ENCODE assay signal across 8 cellular contexts in genomic region chr2:43675646-43676321, GRCh38. TPM values are rescaled to one million over a fixed set of nuclear protein-coding genes. Genes with fewer than 3 reads are reported as not detected.
DNase-seq lines count a peak whose midpoint lies in the region; ATAC-seq, FAIRE-seq and TF ChIP-seq lines count a peak whose summit lies in the region.

No MANE protein-coding gene starts in this region.

- TF ChIP-seq CTCF in Peyer's patch (IDR thresholded peaks at IDR 0.05), result no peak
- TF ChIP-seq CTCF in epithelial cell of esophagus (IDR thresholded peaks at IDR 0.05; ENCODE audit: insufficient read depth, low read depth, low read length, missing control alignments), result no peak
- TF ChIP-seq CTCF in pancreas (IDR thresholded peaks at IDR 0.05), result no peak

- H3K36me3 Mint-ChIP-seq in CD4-positive, alpha-beta memory T cell, result peaks cover 2 to 11% of the 10 kb centered on the region in 2 donors

- no peak overlapping the region for H3K27ac ChIP-seq in CD4-positive, alpha-beta memory T cell (ENCODE audit: low read depth, low read length)
- peak overlapping the region in 1 of 4 donors; percentile 13 for H3K27ac ChIP-seq in Peyer's patch
- H3K27ac ChIP-seq in pancreas, result no peak overlapping the region

- WGBS in pancreas, 2 donors, result 34 to 38% methylated on average over 14 of the region's 14 CpGs

- DNase-seq in CD4-positive, alpha-beta memory T cell, result no peak
- no peak for DNase-seq in Peyer's patch
- no peak for DNase-seq in epithelial cell of esophagus (ENCODE audit: low read depth)
- DNase-seq in pancreas, result no peak
- no peak for DNase-seq in epidermal melanocyte (ENCODE audit: insufficient read length, low spot score)
- no peak for DNase-seq in putamen (ENCODE audit: low spot score)

- peak overlapping the region in 6 of 8 donors; percentile 1 to 75 (median 52) for H3K4me3 Mint-ChIP-seq in CD4-positive, alpha-beta memory T cell

- no peaks in the 10 kb centered on the region for H3K4me1 ChIP-seq in CD4-positive, alpha-beta memory T cell (ENCODE audit: insufficient read depth, low read length)
- H3K4me1 ChIP-seq in Peyer's patch (no peaks in the 10 kb centered on the region), pancreas (no peaks in the 10 kb centered on the region)

- no peaks in the 10 kb centered on the region for H3K36me3 ChIP-seq in CD4-positive, alpha-beta memory T cell (ENCODE audit: insufficient read depth, low read length)
- H3K36me3 ChIP-seq in Peyer's patch (no peaks in the 10 kb centered on the region), pancreas (no peaks in the 10 kb centered on the region)

- peaks cover 0 to 20% (median 17%) of the 10 kb centered on the region in 8 donors for H3K9me3 Mint-ChIP-seq in CD4-positive, alpha-beta memory T cell

- no peak for FAIRE-seq in pancreas (lab: Jason Lieb, UNC)

- peaks cover 0 to 5% (median 1%) of the 10 kb centered on the region in 4 donors for H3K4me1 Mint-ChIP-seq in CD4-positive, alpha-beta memory T cell

- intact Hi-C loops in CD4-positive, alpha-beta memory T cell (cut with micrococcal nuclease), result no loop called here
- intact Hi-C loops in pancreas (cut with DNase I), result no loop called here

- TF ChIP-seq POLR2A in Peyer's patch (IDR thresholded peaks at IDR 0.05), result no peak

- POLR2A ChIA-PET in CD4-positive, alpha-beta memory T cell (lab: Charles Lee; ENCODE audit: partially characterized antibody), result no interaction called here

- CTCF ChIA-PET in CD4-positive, alpha-beta memory T cell (lab: Charles Lee; ENCODE audit: partially characterized antibody), result no interaction called here

- no peak overlapping the region for H3K27ac Mint-ChIP-seq in CD4-positive, alpha-beta memory T cell

- H3K4me3 ChIP-seq in CD4-positive, alpha-beta memory T cell (ENCODE audit: low read length in 2 of 2), result no peak overlapping the region
- H3K4me3 ChIP-seq in Peyer's patch, result peak overlapping the region; percentile 16 to 55 (median 36)
- H3K4me3 ChIP-seq in epithelial cell of esophagus (ENCODE audit: low read length), result peak overlapping the region; percentile 49
- peak overlapping the region; percentile 30 to 47 (median 38) for H3K4me3 ChIP-seq in pancreas

- no peaks in the 10 kb centered on the region for H3K27me3 ChIP-seq in CD4-positive, alpha-beta memory T cell (ENCODE audit: insufficient read depth, low read length)
- no peaks in the 10 kb centered on the region for H3K27me3 ChIP-seq in Peyer's patch
- no peaks in the 10 kb centered on the region for H3K27me3 ChIP-seq in pancreas

- peaks cover 15 to 23% of the 10 kb centered on the region in 2 donors for H3K27me3 Mint-ChIP-seq in CD4-positive, alpha-beta memory T cell

- no peaks in the 10 kb centered on the region for H3K9me3 ChIP-seq in CD4-positive, alpha-beta memory T cell (ENCODE audit: control insufficient read depth in 1 of 2, low read length in 2 of 2)
- H3K9me3 ChIP-seq in Peyer's patch, result no peaks in the 10 kb centered on the region
- H3K9me3 ChIP-seq in pancreas, result no peaks in the 10 kb centered on the region

- ATAC-seq in pancreas (peak; percentile 12 to 45 (median 24)), esophagus mucosa (no peak)
- no peak for ATAC-seq in activated CD4-positive, CD25-positive, alpha-beta regulatory T cell treated with anti-CD3 and anti-CD28 coated beads, Interleukin-2, amount 50 U/mL, for 24 hours

RNA-seq across cellular contexts. Expression of gene C1GALT1C1L, which starts 0.4 kb away (rescaled TPM):
- total RNA-seq in CD4-positive, alpha-beta memory T cell, result not detected
- polyA plus RNA-seq in CD4-positive, alpha-beta memory T cell, result not detected
- total RNA-seq in Peyer's patch (not detected), pancreas (1 to 10 TPM in 1 of 6 donors, under 1 TPM in 5; 0.16 to 1.0 (median 0.25) TPM), esophagus mucosa (0.16 TPM)
- 1 to 10 TPM in 1 of 2 donors, under 1 TPM in 1; 0.30 to 1.2 TPM for polyA plus RNA-seq in pancreas

RNA-seq across cellular contexts. Expression of gene PLEKHH2, which starts 38.7 kb away (rescaled TPM):
- total RNA-seq in CD4-positive, alpha-beta memory T cell, result 1 to 10 TPM; 1.2 TPM
- polyA plus RNA-seq in CD4-positive, alpha-beta memory T cell, result not detected
- total RNA-seq in Peyer's patch, result 100 to 1,000 TPM in 1 of 4 donors, 10 to 100 TPM in 2, 1 to 10 TPM in 1; 3.3 to 158 (median 22.6) TPM
- total RNA-seq in pancreas, result 1 to 10 TPM; 1.6 to 5.3 (median 3.6) TPM
- polyA plus RNA-seq in pancreas, result 1 to 10 TPM; 2.7 to 3.2 TPM
- total RNA-seq in esophagus mucosa, result 1.6 TPM

Comparison
In these comparisons a context has a peak if more than half of its experiments do, and no peak if none do; other contexts are left out.
1. H3K4me3 ChIP-seq: peak in Peyer's patch (4 of 4), epithelial cell of esophagus (single experiment) and pancreas (4 of 4); none in CD4-positive, alpha-beta memory T cell (0 of 2).
2. ATAC-seq: peak in pancreas (4 of 4); none in activated CD4-positive, CD25-positive, alpha-beta regulatory T cell treated with anti-CD3 and anti-CD28 coated beads, Interleukin-2, amount 50 U/mL, for 24 hours (0 of 2) and esophagus mucosa (single experiment).